ENCODE assay signal across 20 cellular contexts in the genomic region with DNA sequence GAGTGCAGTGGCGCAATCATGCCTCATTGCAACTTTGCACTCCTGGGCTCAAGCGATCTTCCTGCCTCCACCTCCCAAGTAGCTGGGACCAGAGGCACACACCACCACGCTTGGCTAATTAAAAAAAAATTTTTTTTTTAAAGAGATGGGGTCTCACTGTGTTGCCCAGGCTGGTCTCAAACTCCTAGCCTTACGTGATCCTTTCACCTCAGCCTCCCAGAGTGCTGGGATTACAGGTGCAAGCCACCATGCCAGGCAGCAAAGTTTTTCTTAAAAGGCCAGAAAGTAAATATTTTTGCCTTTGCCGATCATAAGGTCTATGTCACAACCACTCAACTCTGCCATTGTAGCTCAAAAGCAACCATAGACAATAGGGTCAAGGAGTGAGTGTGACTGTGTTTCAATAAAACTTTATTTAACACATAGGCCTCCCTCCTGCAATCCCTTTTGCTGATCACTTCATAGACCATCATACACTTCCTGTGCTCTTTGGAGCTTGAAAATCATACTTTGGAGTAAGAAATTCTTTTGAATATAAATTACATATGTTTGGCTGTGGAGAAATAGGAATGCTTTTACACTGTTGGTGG. TPM values are rescaled to one million over a fixed set of nuclear protein-coding genes. Genes with fewer than 3 reads are reported as not detected.
DNase-seq lines count a peak whose midpoint lies in the region; ATAC-seq and TF ChIP-seq lines count a peak whose summit lies in the region.
"Had no signal": no experiment of that assay in that cellular context is flagged by ENCODE, and none has a peak within 500 bp of the region (broad histone marks: within the 10 kb centered on the region; RNA-seq: fewer than 3 reads in every experiment).

No MANE protein-coding gene starts in this region.

- peaks cover 6% of the 10 kb centered on the region for H3K36me3 Mint-ChIP-seq in activated naive CD8-positive, alpha-beta T cell
- peaks cover 11% of the 10 kb centered on the region for H3K36me3 Mint-ChIP-seq in activated naive CD8-positive, alpha-beta T cell treated with anti-CD3 and anti-CD28 coated beads, Interleukin-2, amount 50 U/mL, for 24 hours (ENCODE audit: low read depth)
- peaks cover 23% of the 10 kb centered on the region for H3K36me3 Mint-ChIP-seq in activated naive CD8-positive, alpha-beta T cell treated with anti-CD3 and anti-CD28 coated beads for 36 hours
- H3K36me3 Mint-ChIP-seq in naive thymus-derived CD8-positive, alpha-beta T cell: peaks cover 0 to 10% (median 6%) of the 10 kb centered on the region in 3 donors

- CTCF ChIA-PET in HEK293 (lab: Yijun Ruan, JAX): interaction anchor here (0.6 kb wide), 1 partner anchor 21 kb away, joined by 3 read pairs; no protein-coding TSS in a partner anchor

- H3K36me3 ChIP-seq in HEK293 (ENCODE audit: control insufficient read depth in 2 of 2, insufficient read depth in 1 of 2, low read length in 2 of 2): no peaks in the 10 kb centered on the region

- no peaks in the 10 kb centered on the region for H3K27me3 Mint-ChIP-seq in activated naive CD8-positive, alpha-beta T cell
- no peaks in the 10 kb centered on the region for H3K27me3 Mint-ChIP-seq in activated naive CD8-positive, alpha-beta T cell treated with anti-CD3 and anti-CD28 coated beads, Interleukin-2, amount 50 U/mL, for 24 hours
- H3K27me3 Mint-ChIP-seq in activated naive CD8-positive, alpha-beta T cell treated with anti-CD3 and anti-CD28 coated beads for 36 hours: no peaks in the 10 kb centered on the region
- no peaks in the 10 kb centered on the region for H3K27me3 Mint-ChIP-seq in naive thymus-derived CD8-positive, alpha-beta T cell
- H3K27me3 Mint-ChIP-seq: B cell had no signal

- H3K9me3 ChIP-seq in HEK293 (ENCODE audit: control insufficient read depth, insufficient read depth, low read depth, low read length): no peaks in the 10 kb centered on the region

- peaks cover 5% of the 10 kb centered on the region; the same call in 1 of the 2 replicates for H3K4me1 ChIP-seq in HEK293 (ENCODE audit: control insufficient read depth, insufficient read depth, low read length)

- peaks cover 4% of the 10 kb centered on the region for H3K9me3 Mint-ChIP-seq in activated naive CD8-positive, alpha-beta T cell (ENCODE audit: low read depth)
- H3K9me3 Mint-ChIP-seq in activated naive CD8-positive, alpha-beta T cell treated with anti-CD3 and anti-CD28 coated beads, Interleukin-2, amount 50 U/mL, for 24 hours: no peaks in the 10 kb centered on the region
- peaks cover 8% of the 10 kb centered on the region for H3K9me3 Mint-ChIP-seq in activated naive CD8-positive, alpha-beta T cell treated with anti-CD3 and anti-CD28 coated beads for 36 hours
- H3K9me3 Mint-ChIP-seq in naive thymus-derived CD8-positive, alpha-beta T cell: no peaks in the 10 kb centered on the region

- H3K27ac ChIP-seq in HEK293 (ENCODE audit: extremely low read depth, low read depth, low read length): no peak overlapping the region

- ATAC-seq in activated naive CD8-positive, alpha-beta T cell treated with anti-CD3 and anti-CD28 coated beads, Interleukin-2, amount 50 U/mL, for 24 hours: no peak
- no peak for ATAC-seq in naive thymus-derived CD8-positive, alpha-beta T cell
- no peak for ATAC-seq in HG03135 (IDR thresholded peaks at IDR 0.05; ENCODE audit: unreplicated experiment)

- TF ChIP-seq CTCF in HEK293 (tag by site-specific recombination; IDR thresholded peaks at IDR 0.05): no peak

- H3K4me1 Mint-ChIP-seq in activated naive CD8-positive, alpha-beta T cell (ENCODE audit: low read depth): peaks cover 73% of the 10 kb centered on the region
- peaks cover 74% of the 10 kb centered on the region for H3K4me1 Mint-ChIP-seq in activated naive CD8-positive, alpha-beta T cell treated with anti-CD3 and anti-CD28 coated beads, Interleukin-2, amount 50 U/mL, for 24 hours
- peaks cover 69% of the 10 kb centered on the region for H3K4me1 Mint-ChIP-seq in activated naive CD8-positive, alpha-beta T cell treated with anti-CD3 and anti-CD28 coated beads for 36 hours
- peaks cover 23 to 84% (median 73%) of the 10 kb centered on the region in 4 donors for H3K4me1 Mint-ChIP-seq in naive thymus-derived CD8-positive, alpha-beta T cell

- no peak overlapping the region for H3K4me3 Mint-ChIP-seq in activated naive CD8-positive, alpha-beta T cell
- H3K4me3 Mint-ChIP-seq in activated naive CD8-positive, alpha-beta T cell treated with anti-CD3 and anti-CD28 coated beads, Interleukin-2, amount 50 U/mL, for 24 hours: no peak overlapping the region
- H3K4me3 Mint-ChIP-seq in activated naive CD8-positive, alpha-beta T cell treated with anti-CD3 and anti-CD28 coated beads for 36 hours: no peak overlapping the region
- H3K4me3 Mint-ChIP-seq in naive thymus-derived CD8-positive, alpha-beta T cell: peak overlapping the region in 4 of 10 donors; percentile 14 to 48 (median 28)
- H3K4me3 Mint-ChIP-seq: B cell had no signal

- H3K27ac Mint-ChIP-seq in activated naive CD8-positive, alpha-beta T cell: peak overlapping the region; percentile 89
- no peak overlapping the region for H3K27ac Mint-ChIP-seq in activated naive CD8-positive, alpha-beta T cell treated with anti-CD3 and anti-CD28 coated beads, Interleukin-2, amount 50 U/mL, for 24 hours
- H3K27ac Mint-ChIP-seq in activated naive CD8-positive, alpha-beta T cell treated with anti-CD3 and anti-CD28 coated beads for 36 hours: peak overlapping the region; percentile 65
- H3K27ac Mint-ChIP-seq in naive thymus-derived CD8-positive, alpha-beta T cell: peak overlapping the region; percentile 77 to 99 (median 97)
- H3K27ac Mint-ChIP-seq: B cell had no signal

- POLR2A ChIA-PET in HEK293 (lab: Yijun Ruan, JAX): no interaction called here
- POLR2A ChIA-PET in naive thymus-derived CD8-positive, alpha-beta T cell (lab: Charles Lee): interaction anchor here (0.5 to 8.7 kb wide), 5 partner anchors 9 to 50 kb away, joined by 3 to 90 read pairs (median 3); no protein-coding TSS in a partner anchor

- DNase-seq in activated naive CD8-positive, alpha-beta T cell treated with anti-CD3 and anti-CD28 coated beads, Interleukin-2, amount 50 U/mL, for 24 hours: no peak
- DNase-seq in activated naive CD8-positive, alpha-beta T cell treated with anti-CD3 and anti-CD28 coated beads for 36 hours: no peak
- no peak for DNase-seq in naive thymus-derived CD8-positive, alpha-beta T cell
- DNase-seq in SIG-M5 treated with dmso at 0.1 percent for 504 hours (lab: John Stamatoyannopoulos, UW; ENCODE audit: unreplicated experiment) (no peak), HK-2 (ENCODE audit: unreplicated experiment) (no peak)
- DNase-seq: DMS153; EL; KBM-7; NCI-H1092; NCI-H1694; NCI-H2107; NCI-H226; NCI-H69; NK-92 treated with Interleukin-12 subunit alpha and Interleukin-12 subunit beta, amount 100 ng/mL, for 24 hours; OCI-M1; RPMI8226 had no signal

- no peak overlapping the region for H3K4me3 ChIP-seq in HEK293 (ENCODE audit: low read depth, low read length)

TF ChIP-seq in HEK293, 187 proteins besides CTCF, POLR2A, EP300 and RAD21:
- TF ChIP-seq, protein P1, sequence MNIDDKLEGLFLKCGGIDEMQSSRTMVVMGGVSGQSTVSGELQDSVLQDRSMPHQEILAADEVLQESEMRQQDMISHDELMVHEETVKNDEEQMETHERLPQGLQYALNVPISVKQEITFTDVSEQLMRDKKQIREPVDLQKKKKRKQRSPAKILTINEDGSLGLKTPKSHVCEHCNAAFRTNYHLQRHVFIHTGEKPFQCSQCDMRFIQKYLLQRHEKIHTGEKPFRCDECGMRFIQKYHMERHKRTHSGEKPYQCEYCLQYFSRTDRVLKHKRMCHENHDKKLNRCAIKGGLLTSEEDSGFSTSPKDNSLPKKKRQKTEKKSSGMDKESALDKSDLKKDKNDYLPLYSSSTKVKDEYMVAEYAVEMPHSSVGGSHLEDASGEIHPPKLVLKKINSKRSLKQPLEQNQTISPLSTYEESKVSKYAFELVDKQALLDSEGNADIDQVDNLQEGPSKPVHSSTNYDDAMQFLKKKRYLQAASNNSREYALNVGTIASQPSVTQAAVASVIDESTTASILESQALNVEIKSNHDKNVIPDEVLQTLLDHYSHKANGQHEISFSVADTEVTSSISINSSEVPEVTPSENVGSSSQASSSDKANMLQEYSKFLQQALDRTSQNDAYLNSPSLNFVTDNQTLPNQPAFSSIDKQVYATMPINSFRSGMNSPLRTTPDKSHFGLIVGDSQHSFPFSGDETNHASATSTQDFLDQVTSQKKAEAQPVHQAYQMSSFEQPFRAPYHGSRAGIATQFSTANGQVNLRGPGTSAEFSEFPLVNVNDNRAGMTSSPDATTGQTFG (tag by site-specific recombination; IDR thresholded peaks at IDR 0.05; ENCODE audit: borderline replicate concordance): no peak
- TF ChIP-seq ZNF121 (tag by site-specific recombination; IDR thresholded peaks at IDR 0.05): peak; percentile 44; the same call in 1 of the 2 replicates
TF ChIP-seq in HEK293: peak in this region for 1.

RNA-seq across cellular contexts. Expression of a gene that starts 48.6 kb away (rescaled TPM):
- 10 to 100 TPM; 50.1 to 51.1 TPM for total RNA-seq in activated naive CD8-positive, alpha-beta T cell treated with anti-CD3 and anti-CD28 coated beads for 36 hours
- total RNA-seq in naive thymus-derived CD8-positive, alpha-beta T cell: 100 to 1,000 TPM; 128 to 133 TPM
- polyA plus RNA-seq in naive thymus-derived CD8-positive, alpha-beta T cell: 100 to 1,000 TPM; 119 to 159 (median 125) TPM

RNA-seq across cellular contexts. Expression of a gene that starts 59.3 kb away (rescaled TPM):
- total RNA-seq in activated naive CD8-positive, alpha-beta T cell treated with anti-CD3 and anti-CD28 coated beads for 36 hours: 100 to 1,000 TPM; 105 to 110 TPM
- total RNA-seq in naive thymus-derived CD8-positive, alpha-beta T cell: 10 to 100 TPM; 44.6 to 45.4 TPM
- polyA plus RNA-seq in naive thymus-derived CD8-positive, alpha-beta T cell: 10 to 100 TPM; 32.0 to 33.0 (median 32.5) TPM
